ENCODE assay signal across 18 cellular contexts in the genomic region with DNA sequence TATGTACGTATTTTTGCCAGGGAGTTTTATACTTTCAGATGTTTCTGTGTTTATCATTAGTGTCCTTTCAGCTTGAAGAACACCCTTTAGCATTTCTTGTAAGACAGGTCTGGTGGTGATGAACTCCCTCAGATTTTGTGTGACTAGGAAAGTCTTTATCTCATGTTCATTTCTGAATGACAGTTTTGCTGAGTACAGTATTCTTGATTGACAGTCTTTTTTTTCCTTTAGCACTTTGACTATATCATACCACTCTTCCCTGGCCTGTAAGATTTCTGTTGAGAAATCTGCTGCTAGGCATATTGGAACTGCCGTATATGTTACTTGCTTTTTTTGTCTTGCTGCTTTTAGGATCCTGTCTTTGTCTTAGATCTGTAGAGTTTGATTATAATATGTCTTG. TPM values are rescaled to one million over a fixed set of nuclear protein-coding genes. Genes with fewer than 3 reads are reported as not detected.
DNase-seq lines count a peak whose midpoint lies in the region; ATAC-seq, FAIRE-seq and TF ChIP-seq lines count a peak whose summit lies in the region.
"Had no signal": no experiment of that assay in that cellular context is flagged by ENCODE, and none has a peak within 500 bp of the region (broad histone marks: within the 10 kb centered on the region; RNA-seq: fewer than 3 reads in every experiment).

No MANE protein-coding gene starts in this region.

- H3K27ac Mint-ChIP-seq in endodermal cell (no peak overlapping the region), type B pancreatic cell (peak overlapping the region; percentile 47), H9 (no peak overlapping the region)
- H3K27ac Mint-ChIP-seq: B cell; CD4-positive, alpha-beta T cell had no signal

- FAIRE-seq in GM19239 (lab: Jason Lieb, UNC): peak; percentile 62
- FAIRE-seq: D721Med had no signal

- H4K5ac ChIP-seq in H9 (ENCODE audit: insufficient read length, low read depth, low read length): no peak overlapping the region

- peaks cover 18% of the 10 kb centered on the region for H3K4me1 ChIP-seq in Loucy (ENCODE audit: insufficient read depth, low read length, poor library complexity, severe bottlenecking)
- no peaks in the 10 kb centered on the region for H3K4me1 ChIP-seq in endodermal cell (ENCODE audit: control insufficient read depth, insufficient read depth, low read length)
- no peaks in the 10 kb centered on the region for H3K4me1 ChIP-seq in H9 (ENCODE audit: insufficient read depth, low read length)

- no peak for ATAC-seq in Right ventricle myocardium inferior

- H3K9ac ChIP-seq in Loucy (ENCODE audit: low read depth, low read length, poor library complexity, severe bottlenecking) (no peak overlapping the region), endodermal cell (ENCODE audit: extremely low read depth, low read length, poor library complexity, severe bottlenecking) (no peak overlapping the region), H9 (ENCODE audit: extremely low read depth, insufficient read length, low read length) (no peak overlapping the region)
- H3K9ac ChIP-seq: BLaER1 treated with 17β-estradiol and CSF1 and Interleukin-3, amounts not matched to agents 10 nM and 100 nM; GM23248; KMS-11 had no signal

- peaks cover 3% of the 10 kb centered on the region for H3K9me3 Mint-ChIP-seq in endodermal cell
- H3K9me3 Mint-ChIP-seq in type B pancreatic cell: peaks cover 10% of the 10 kb centered on the region
- peaks cover 2 to 6% of the 10 kb centered on the region in 2 experiments; a peak in 2 of 5 replicates for H3K9me3 Mint-ChIP-seq in H9

- H3K18ac ChIP-seq in H9 (ENCODE audit: insufficient read length, low read depth, low read length): no peak overlapping the region

- H4K91ac ChIP-seq in H9 (ENCODE audit: insufficient read length, low read depth, low read length): no peak overlapping the region

- no peak overlapping the region for H2AFZ ChIP-seq in Loucy (ENCODE audit: low read length)
- H2AFZ ChIP-seq in H9 (ENCODE audit: low read length): no peak overlapping the region
- H2AFZ ChIP-seq: GM23248 had no signal

- H3K79me2 ChIP-seq in Loucy (ENCODE audit: insufficient read depth, low read length) (peaks cover 66% of the 10 kb centered on the region), H9 (ENCODE audit: insufficient read depth, low read length) (peaks cover 2% of the 10 kb centered on the region; the same call in 1 of the 2 replicates)

- H3K56ac ChIP-seq in H9 (ENCODE audit: insufficient read length, low read depth, low read length): no peak overlapping the region

- H3K27me3 ChIP-seq in Loucy (ENCODE audit: insufficient read depth, low read length, poor library complexity, severe bottlenecking) (no peaks in the 10 kb centered on the region), endodermal cell (ENCODE audit: control insufficient read depth, insufficient read depth, low read length, poor library complexity, severe bottlenecking) (no peaks in the 10 kb centered on the region), H9 (ENCODE audit: insufficient read depth, low read length) (no peaks in the 10 kb centered on the region)
- H3K27me3 ChIP-seq: BLaER1 treated with 17β-estradiol and CSF1 and Interleukin-3, amounts not matched to agents 10 nM and 100 nM had no signal

- DNase-seq in GM19239 (ENCODE audit: insufficient read length, low spot score) (no peak), endodermal cell (no peak), type B pancreatic cell (ENCODE audit: extremely low spot score, unreplicated experiment) (no peak), Right ventricle myocardium inferior (ENCODE audit: missing footprints) (no peak), H9 (no peak), SHP77 treated with DMSO at 0.1 percent for 48 hours (lab: John Stamatoyannopoulos, UW) (no peak)
- DNase-seq: Caco-2; CD4-positive, alpha-beta T cell; DMS153; DMS79; GDM1; GM23248; HCEC 1CT had no signal

- H3T11ph ChIP-seq in H9 (ENCODE audit: low read length): no peak overlapping the region

- H3K9me3 ChIP-seq in Loucy (ENCODE audit: insufficient read depth, low read depth, low read length) (peaks cover 25% of the 10 kb centered on the region; the same call in 1 of the 2 replicates), endodermal cell (ENCODE audit: control insufficient read depth, low read length) (peaks cover 38% of the 10 kb centered on the region), H9 (ENCODE audit: control insufficient read depth, low read depth, low read length) (no peaks in the 10 kb centered on the region)
- H3K9me3 ChIP-seq: Caco-2 had no signal

- H4K20me1 ChIP-seq in Loucy (ENCODE audit: insufficient read depth, low read length, poor library complexity, severe bottlenecking) (peaks cover 4% of the 10 kb centered on the region), H9 (ENCODE audit: control insufficient read depth, insufficient read depth, insufficient read length) (no peaks in the 10 kb centered on the region)
- H4K20me1 ChIP-seq: BLaER1 treated with 17β-estradiol and CSF1 and Interleukin-3, amounts not matched to agents 10 nM and 100 nM had no signal

- H3K23me2 ChIP-seq in H9 (ENCODE audit: insufficient read length, low read depth, low read length, poor library complexity, severe bottlenecking): no peaks in the 10 kb centered on the region

- H3K4me1 Mint-ChIP-seq in endodermal cell (peaks cover 5% of the 10 kb centered on the region), type B pancreatic cell (ENCODE audit: unreplicated experiment) (peaks cover 9% of the 10 kb centered on the region), H9 (peaks cover 25% of the 10 kb centered on the region in 2 experiments)

- no peak overlapping the region for H3K4ac ChIP-seq in H9 (ENCODE audit: low read depth, low read length)

- no peaks in the 10 kb centered on the region for H3F3A ChIP-seq in Loucy (ENCODE audit: low read depth)

- H4K8ac ChIP-seq in H9 (replicated peaks; ENCODE audit: insufficient read length, low read depth, low read length): no peak overlapping the region

- H2BK20ac ChIP-seq in H9 (ENCODE audit: low read depth, low read length, poor library complexity, severe bottlenecking): no peak overlapping the region

- no peak overlapping the region for H2BK120ac ChIP-seq in H9 (ENCODE audit: low read depth, low read length, poor library complexity, severe bottlenecking)

- no peak overlapping the region for H3K14ac ChIP-seq in H9 (ENCODE audit: insufficient read depth, low read length)

- no peak overlapping the region for H2BK5ac ChIP-seq in H9 (ENCODE audit: insufficient read length, low read length)

- H3K36me3 Mint-ChIP-seq in endodermal cell (ENCODE audit: low read depth): peaks cover 30% of the 10 kb centered on the region
- peaks cover 39% of the 10 kb centered on the region for H3K36me3 Mint-ChIP-seq in type B pancreatic cell
- H3K36me3 Mint-ChIP-seq in H9 (ENCODE audit: insufficient read depth in 1 of 3, low read depth in 3 of 3): peaks cover 10 to 46% (median 31%) of the 10 kb centered on the region in 3 experiments

- no peak overlapping the region for H3K4me3 Mint-ChIP-seq in endodermal cell
- H3K4me3 Mint-ChIP-seq in type B pancreatic cell: peak overlapping the region; percentile 58
- H3K4me3 Mint-ChIP-seq in H9: no peak overlapping the region
- H3K4me3 Mint-ChIP-seq: B cell; CD4-positive, alpha-beta T cell had no signal

- 94% methylated on average over 2 of the region's 2 CpGs; no CpG with 5 or more reads in 1 of the 2 experiments for WGBS in endodermal cell (ENCODE audit: insufficient coverage in 1 of 2, insufficient read length in 1 of 2), 2 experiments
- no CpG with 5 or more reads among the region's 2 CpGs for WGBS in H9 (ENCODE audit: extremely low coverage, insufficient read length, low lambda C conversion rate)

- H3K27me3 Mint-ChIP-seq in endodermal cell (ENCODE audit: insufficient read depth) (no peaks in the 10 kb centered on the region), type B pancreatic cell (no peaks in the 10 kb centered on the region), H9 (ENCODE audit: low read depth) (no peaks in the 10 kb centered on the region)
- H3K27me3 Mint-ChIP-seq: B cell; CD4-positive, alpha-beta T cell had no signal

- H2BK15ac ChIP-seq in H9 (ENCODE audit: low read depth, low read length): no peak overlapping the region

- H3K4me3 ChIP-seq in Loucy (ENCODE audit: low read length, poor library complexity, severe bottlenecking): peak overlapping the region; percentile 24
- H3K4me3 ChIP-seq in endodermal cell (ENCODE audit: low read length): peak overlapping the region; percentile 21
- H3K4me3 ChIP-seq: BLaER1 treated with 17β-estradiol and CSF1 and Interleukin-3, amounts not matched to agents 10 nM and 100 nM; GM23248 had no signal

- H3K4me2 ChIP-seq in Loucy (ENCODE audit: low read depth, low read length, poor library complexity, severe bottlenecking): peak overlapping the region; percentile 22
- no peak overlapping the region for H3K4me2 ChIP-seq in H9 (ENCODE audit: insufficient read depth, insufficient read length, low read length)
- H3K4me2 ChIP-seq: BLaER1 treated with 17β-estradiol and CSF1 and Interleukin-3, amounts not matched to agents 10 nM and 100 nM; KMS-11 had no signal

- no peak overlapping the region for H2BK12ac ChIP-seq in H9 (ENCODE audit: insufficient read length, low read depth, low read length)

- H3K79me1 ChIP-seq in H9 (ENCODE audit: insufficient read depth, low read depth, low read length, poor library complexity, severe bottlenecking): peaks cover 2% of the 10 kb centered on the region

- H3K36me3 ChIP-seq in Loucy (ENCODE audit: insufficient read depth, low read length): no peaks in the 10 kb centered on the region
- peaks cover 9% of the 10 kb centered on the region for H3K36me3 ChIP-seq in endodermal cell (ENCODE audit: control insufficient read depth, insufficient read depth, low read length)

- H3K23ac ChIP-seq in H9 (ENCODE audit: insufficient read length, low read depth, low read length): no peak overlapping the region

- H2AK5ac ChIP-seq in H9 (ENCODE audit: insufficient read length, low read length): no peak overlapping the region

- no peaks in the 10 kb centered on the region for H3K9me2 ChIP-seq in Loucy (replicated peaks; ENCODE audit: low read depth, low read length)

- intact Hi-C loops in Right ventricle myocardium inferior (cut with DNase I): no loop called here

- TF ChIP-seq CTCF in Loucy (conservative IDR thresholded peaks at IDR 0.05; ENCODE audit: low read length) (no peak), endodermal cell (conservative IDR thresholded peaks at IDR 0.05) (no peak), type B pancreatic cell (conservative IDR thresholded peaks at IDR 0.05) (no peak), H9 (conservative IDR thresholded peaks at IDR 0.05) (no peak)

- H3K27ac ChIP-seq in endodermal cell (ENCODE audit: low read depth, low read length) (no peak overlapping the region), H9 (ENCODE audit: insufficient read length, low read depth, low read length) (no peak overlapping the region)
- H3K27ac ChIP-seq: BLaER1 treated with 17β-estradiol and CSF1 and Interleukin-3, amounts not matched to agents 10 nM and 100 nM; GM23248; KMS-11 had no signal

RNA-seq across cellular contexts. Expression of gene LNP1, which starts 5.8 kb away (rescaled TPM):
- total RNA-seq in endodermal cell (1 to 10 TPM; 4.3 to 7.9 TPM), type B pancreatic cell (ENCODE audit: low replicate concordance) (3.4 and 6.2 TPM in 2 replicates), Right ventricle myocardium inferior (2.4 TPM), H9 (2021) (4.1 and 4.2 TPM in 2 replicates)
- 9.0 TPM for polyA plus RNA-seq in endodermal cell (2013, experiment 1 of 2)
- 11.1 TPM for polyA plus RNA-seq in endodermal cell (2013, experiment 2 of 2)

RNA-seq across cellular contexts. Expression of gene TOMM70, which starts 6.3 kb away (rescaled TPM):
- total RNA-seq in endodermal cell: 10 to 100 TPM; 36.0 to 43.6 TPM
- 42.6 TPM for polyA plus RNA-seq in endodermal cell (2013, experiment 1 of 2)
- 42.1 TPM for polyA plus RNA-seq in endodermal cell (2013, experiment 2 of 2)
- total RNA-seq in type B pancreatic cell (ENCODE audit: low replicate concordance): 42.9 and 44.6 TPM in 2 replicates
- 65.9 TPM for total RNA-seq in Right ventricle myocardium inferior
- 53.0 and 53.6 TPM in 2 replicates for total RNA-seq in H9 (2021)
